ENCODE assay signal across 8 cellular contexts in genomic region chrX:152958047-152958446, GRCh38. TPM values are rescaled to one million over a fixed set of nuclear protein-coding genes. Genes with fewer than 3 reads are reported as not detected.
DNase-seq lines count a peak whose midpoint lies in the region; FAIRE-seq and TF ChIP-seq lines count a peak whose summit lies in the region.

No MANE protein-coding gene starts in this region.

- H3K79me2 ChIP-seq in H1 (ENCODE audit: control insufficient read depth in 1 of 2, insufficient read depth in 2 of 2, low read length in 2 of 2), result no peaks in the 10 kb centered on the region

- H3K9me3 ChIP-seq in H1 (ENCODE audit: insufficient read depth in 2 of 2, low read depth in 1 of 2, low read length in 1 of 2) (no peaks in the 10 kb centered on the region), spleen (no peaks in the 10 kb centered on the region)

- H2BK12ac ChIP-seq in H1 (ENCODE audit: low read depth, low read length), result no peak overlapping the region

- H4K8ac ChIP-seq in H1 (ENCODE audit: extremely low read depth, insufficient read depth, low read length), result 0 out of 2 replicates have a peak overlapping the region, but pooled peaks have one; percentile 74

- H3K4me1 ChIP-seq in H1 (replicated peaks in 1 of 4; ENCODE audit: control insufficient read depth in 3 of 4, insufficient read depth in 4 of 4, low read length in 3 of 4) (peaks cover 0 to 3% (median 0%) of the 10 kb centered on the region in 4 experiments; a peak in 1 of 7 replicates), spleen (peaks cover 0 to 13% (median 6%) of the 10 kb centered on the region in 6 donors)

- no peak for TF ChIP-seq EP300 in H1 (IDR thresholded peaks at IDR 0.05; ENCODE audit: borderline replicate concordance in 1 of 2, low read depth in 2 of 2, low read length in 2 of 2)

- H2BK5ac ChIP-seq in H1 (ENCODE audit: low read depth, low read length), result no peak overlapping the region

- H3K79me1 ChIP-seq in H1 (ENCODE audit: low read depth, low read length), result no peaks in the 10 kb centered on the region

- H2BK15ac ChIP-seq in H1 (ENCODE audit: low read length), result no peak overlapping the region

- POLR2A ChIA-PET in H1 (lab: Charles Lee; ENCODE audit: partially characterized antibody), result no interaction called here

- H2BK20ac ChIP-seq in H1 (ENCODE audit: low read length), result no peak overlapping the region

- H4K91ac ChIP-seq in H1 (replicated peaks; ENCODE audit: insufficient read length, low read length), result no peak overlapping the region

- no peak overlapping the region for H2BK120ac ChIP-seq in H1 (replicated peaks; ENCODE audit: low read depth, low read length)

- H3K36me3 ChIP-seq in H1 (ENCODE audit: control insufficient read depth in 2 of 4, insufficient read depth in 4 of 4, low read length in 3 of 4) (no peaks in the 10 kb centered on the region), spleen (no peaks in the 10 kb centered on the region)

- no peak overlapping the region for H3K14ac ChIP-seq in H1 (ENCODE audit: insufficient read length)

- no peak overlapping the region for H2AK5ac ChIP-seq in H1 (ENCODE audit: low read depth, low read length)

- WGBS in H1 (ENCODE audit: extremely low coverage in 1 of 2, insufficient coverage in 1 of 2, insufficient read length in 1 of 2, insufficient replicate concordance in 2 of 2, low coverage in 1 of 2, low lambda C conversion rate in 2 of 2, missing lambda C conversion rate in 1 of 2), 2 experiments, result 90% methylated on average over 5 of the region's 5 CpGs; no CpG with 5 or more reads in 1 of the 2 experiments
- 71 to 86% (median 73%) methylated on average over 5 of the region's 5 CpGs for WGBS in spleen, 5 donors

- no peak for FAIRE-seq in H1 (lab: Jason Lieb, UNC)

- DNase-seq in DMS 273 (lab: John Stamatoyannopoulos, UW; ENCODE audit: unreplicated experiment) (peak; percentile 48), DMS 273 treated with DMSO at 0.1 percent for 48 hours (lab: John Stamatoyannopoulos, UW) (no peak), NOMO-1 treated with dmso at 0.1 percent for 144 hours (lab: John Stamatoyannopoulos, UW; ENCODE audit: unreplicated experiment) (peak; percentile 2), H1 (ENCODE audit: low read depth in 1 of 2, low spot score in 2 of 2) (no peak), spleen (no peak), 8988T (no peak), epidermal melanocyte (ENCODE audit: insufficient read length, low spot score) (no peak)
- no peak for DNase-seq in stimulated activated CD4-positive, alpha-beta T cell treated with anti-CD3 and anti-CD28 coated beads, Interleukin-4, amount 100 ng/mL, for 24 hours

- no peak for TF ChIP-seq RAD21 in H1 (IDR thresholded peaks at IDR 0.05 in 1 of 2, conservative IDR thresholded peaks at IDR 0.05 in 1 of 2; ENCODE audit: low read depth in 2 of 2, low read length in 2 of 2)

- H3K23ac ChIP-seq in H1 (ENCODE audit: insufficient read length), result no peak overlapping the region

- no peak overlapping the region for H3K4ac ChIP-seq in H1 (replicated peaks; ENCODE audit: insufficient read length, low read depth, low read length)

- H3K18ac ChIP-seq in H1 (ENCODE audit: extremely low read depth, low read length), result no peak overlapping the region

- H3K9ac ChIP-seq in H1 (replicated peaks in 1 of 4; ENCODE audit: extremely low read depth in 1 of 4, low read depth in 3 of 4, low read length in 3 of 4), result no peak overlapping the region

- peak overlapping the region in 1 of 4 experiments; percentile 51; a peak in 1 of 8 replicates for H3K4me3 ChIP-seq in H1 (ENCODE audit: extremely low read depth in 1 of 4, insufficient read depth in 2 of 4, low read depth in 3 of 4, low read length in 4 of 4)
- peak overlapping the region in 2 of 8 donors; percentile 31 to 61 for H3K4me3 ChIP-seq in spleen

- CTCF ChIA-PET in H1 (lab: Charles Lee; ENCODE audit: partially characterized antibody), result interaction anchor here (0.8 to 2.1 kb wide), 4 partner anchors 42 to 581 kb away, joined by 3 to 7 read pairs (median 3); no protein-coding TSS in a partner anchor

- no peak overlapping the region for H2AFZ ChIP-seq in H1 (ENCODE audit: low read length)

- no peaks in the 10 kb centered on the region for H4K20me1 ChIP-seq in H1 (replicated peaks in 1 of 2; ENCODE audit: control insufficient read depth in 1 of 2, insufficient read depth in 2 of 2, low read length in 2 of 2)

- TF ChIP-seq CTCF in H1 (IDR thresholded peaks at IDR 0.05; ENCODE audit: control extremely low read depth in 1 of 3, insufficient read depth in 1 of 3, low read depth in 1 of 3, low read length in 3 of 3) (no peak), spleen (IDR thresholded peaks at IDR 0.05 in 8 of 11, conservative IDR thresholded peaks at IDR 0.05 in 3 of 11) (no peak)

- no peaks in the 10 kb centered on the region for H3K23me2 ChIP-seq in H1 (ENCODE audit: low read depth, low read length)

- H4K5ac ChIP-seq in H1 (ENCODE audit: insufficient read length, low read depth, low read length), result no peak overlapping the region

- no peak overlapping the region for H3K27ac ChIP-seq in H1 (ENCODE audit: low read depth, low read length)
- peak overlapping the region in 7 of 8 donors; percentile 51 to 82 (median 75) for H3K27ac ChIP-seq in spleen

- no peak for TF ChIP-seq POLR2A in H1 (IDR thresholded peaks at IDR 0.05; ENCODE audit: control extremely low read depth in 1 of 2, low read depth in 2 of 2, low read length in 2 of 2)
- TF ChIP-seq POLR2A in spleen (IDR thresholded peaks at IDR 0.05), result no peak

- intact Hi-C loops in spleen (cut with DNase I; ENCODE audit: low total_unique reads), result no loop called here

- H3K27me3 ChIP-seq in H1 (replicated peaks in 1 of 4; ENCODE audit: control insufficient read depth in 3 of 4, extremely low read depth in 1 of 4, insufficient read depth in 3 of 4, low read length in 3 of 4) (no peaks in the 10 kb centered on the region), spleen (replicated peaks in 1 of 7) (no peaks in the 10 kb centered on the region)

- no peak overlapping the region for H3K56ac ChIP-seq in H1 (replicated peaks; ENCODE audit: insufficient read length, low read depth, low read length)

- no peak overlapping the region for H3K4me2 ChIP-seq in H1 (ENCODE audit: insufficient read depth in 1 of 2, low read depth in 2 of 2, low read length in 2 of 2)

TF ChIP-seq in H1, 55 proteins besides CTCF, POLR2A, EP300 and RAD21:
- TF ChIP-seq RXRA (IDR thresholded peaks at IDR 0.05; ENCODE audit: insufficient read depth, low read depth, low read length) (no peak), ASH2L (IDR thresholded peaks at IDR 0.05; ENCODE audit: low read length) (no peak), YY1 (IDR thresholded peaks at IDR 0.05; ENCODE audit: low read depth, low read length) (no peak), SIX5 (IDR thresholded peaks at IDR 0.05; ENCODE audit: low read depth, low read length) (no peak), SUZ12 (IDR thresholded peaks at IDR 0.05; ENCODE audit: low read length) (no peak), BCL11A (IDR thresholded peaks at IDR 0.05; ENCODE audit: low read depth in 2 of 2, low read length in 2 of 2) (no peak), KDM5A (IDR thresholded peaks at IDR 0.05; ENCODE audit: low read length) (no peak), PHF8 (conservative IDR thresholded peaks at IDR 0.05; ENCODE audit: low read depth, low read length) (no peak), JUND (IDR thresholded peaks at IDR 0.05; ENCODE audit: low read length) (no peak), TAF1 (IDR thresholded peaks at IDR 0.05; ENCODE audit: low read depth, low read length) (no peak), GABPA (IDR thresholded peaks at IDR 0.05; ENCODE audit: borderline replicate concordance, insufficient read depth, low read length) (no peak), NANOG (IDR thresholded peaks at IDR 0.05; ENCODE audit: insufficient read depth, low read depth, low read length, poor library complexity, severe bottlenecking) (no peak), SP2 (IDR thresholded peaks at IDR 0.05; ENCODE audit: low read length) (no peak), CTBP2 (IDR thresholded peaks at IDR 0.05; ENCODE audit: borderline replicate concordance, insufficient read depth, insufficient read length, low read length) (no peak), RFX5 (IDR thresholded peaks at IDR 0.05; ENCODE audit: borderline replicate concordance, low read depth, low read length) (no peak)

RNA-seq across cellular contexts. Expression of gene PNMA5, which starts 35.9 kb away (rescaled TPM):
- 0.11 and 0.27 TPM in 2 replicates for total RNA-seq in H1 (2021; fragmentation: NEBNext Ultra II Directional; extraction: Animal tissue kit (Norgen Biotek cat#: 25700))
- polyA plus RNA-seq in H1 (2011; rRNA removed), result 0.11 and 0.14 TPM in 2 replicates
- 0.43 TPM for polyA plus RNA-seq in H1 (2011; cell fraction: cytosol; rRNA removed)
- 0.44 TPM for polyA plus RNA-seq in H1 (2011; cell fraction: nucleus; rRNA removed)
- 0.08 to 0.37 TPM (median 0.35 TPM) in 4 replicates for polyA plus RNA-seq in H1 (2012, experiment 1 of 2)
- polyA plus RNA-seq in H1 (2012, experiment 2 of 2), result 0.22 TPM
- polyA plus RNA-seq in H1 (2013, experiment 1 of 2), result 0.10 TPM
- polyA plus RNA-seq in H1 (2013, experiment 2 of 2), result 0.06 TPM
- polyA minus RNA-seq in H1 (2011; rRNA and poly(A)+ RNA removed), result 0.09 and 0.54 TPM in 2 replicates
- polyA minus RNA-seq in H1 (2011; cell fraction: cytosol; rRNA and poly(A)+ RNA removed), result not detected
- polyA minus RNA-seq in H1 (2011; cell fraction: nucleus; rRNA and poly(A)+ RNA removed), result not detected
- total RNA-seq in spleen, result under 1 TPM in 6 of 7 donors, not detected in 1; 0.14 to 0.24 (median 0.17) TPM
- 1 to 10 TPM in 1 of 3 donors, under 1 TPM in 2; 0.35 to 1.0 (median 0.96) TPM for polyA plus RNA-seq in spleen

Comparison
In these comparisons a context has a peak if more than half of its experiments do, and no peak if none do; other contexts are left out.
1. DNase-seq: peak in DMS 273 (single experiment) and NOMO-1 treated with dmso at 0.1 percent for 144 hours (single experiment); none in DMS 273 treated with DMSO at 0.1 percent for 48 hours (single experiment), H1 (0 of 2), spleen (single experiment), stimulated activated CD4-positive, alpha-beta T cell treated with anti-CD3 and anti-CD28 coated beads, Interleukin-4, amount 100 ng/mL, for 24 hours (single experiment), 8988T (single experiment) and epidermal melanocyte (single experiment).